ENCODE assay signal across 2 cellular contexts in the genomic region with DNA sequence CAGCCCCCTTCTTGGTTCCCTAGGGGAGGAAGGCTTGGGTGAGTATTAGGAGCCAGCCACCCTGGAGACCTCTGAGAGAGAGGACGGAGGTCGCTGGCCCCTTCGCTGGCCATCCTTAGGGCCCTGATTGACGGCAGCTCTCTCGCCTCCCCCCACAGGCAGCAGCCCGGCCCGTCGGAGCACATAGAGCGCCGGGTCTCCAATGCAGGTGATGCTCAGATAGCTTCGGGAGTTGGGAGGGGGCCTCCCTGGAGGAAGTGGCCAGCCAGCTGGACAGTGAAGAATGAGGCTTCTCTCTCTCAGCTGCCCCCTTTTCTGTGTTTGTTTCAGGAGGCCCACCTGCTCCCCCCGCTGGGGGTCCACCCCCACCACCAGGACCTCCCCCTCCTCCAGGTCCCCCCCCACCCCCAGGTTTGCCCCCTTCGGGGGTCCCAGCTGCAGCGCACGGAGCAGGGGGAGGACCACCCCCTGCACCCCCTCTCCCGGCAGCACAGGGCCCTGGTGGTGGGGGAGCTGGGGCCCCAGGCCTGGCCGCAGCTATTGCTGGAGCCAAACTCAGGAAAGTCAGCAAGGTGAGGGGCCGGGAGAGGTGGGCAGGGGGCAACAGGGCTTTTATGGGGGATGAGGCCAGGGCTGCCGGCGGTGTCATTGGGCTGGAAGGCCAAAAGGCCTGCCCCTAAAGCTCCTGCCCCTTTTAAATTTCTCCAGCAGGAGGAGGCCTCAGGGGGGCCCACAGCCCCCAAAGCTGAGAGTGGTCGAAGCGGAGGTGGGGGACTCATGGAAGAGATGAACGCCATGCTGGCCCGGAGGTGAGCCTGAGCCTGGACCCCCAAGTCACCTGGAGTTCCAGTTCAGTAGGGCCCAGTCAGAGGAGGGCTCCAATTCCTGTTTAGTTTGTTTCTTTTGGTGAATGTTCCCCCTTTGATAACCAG.
A peak's percentile ranks its signal among the peaks of the same experiment; 100 is the strongest.
TF ChIP-seq lines count a peak whose summit lies in the region.

No MANE protein-coding gene starts in this region.

TF ChIP-seq in HEK293, 187 proteins besides CTCF, POLR2A, EP300 and RAD21:
- TF ChIP-seq, protein P1, sequence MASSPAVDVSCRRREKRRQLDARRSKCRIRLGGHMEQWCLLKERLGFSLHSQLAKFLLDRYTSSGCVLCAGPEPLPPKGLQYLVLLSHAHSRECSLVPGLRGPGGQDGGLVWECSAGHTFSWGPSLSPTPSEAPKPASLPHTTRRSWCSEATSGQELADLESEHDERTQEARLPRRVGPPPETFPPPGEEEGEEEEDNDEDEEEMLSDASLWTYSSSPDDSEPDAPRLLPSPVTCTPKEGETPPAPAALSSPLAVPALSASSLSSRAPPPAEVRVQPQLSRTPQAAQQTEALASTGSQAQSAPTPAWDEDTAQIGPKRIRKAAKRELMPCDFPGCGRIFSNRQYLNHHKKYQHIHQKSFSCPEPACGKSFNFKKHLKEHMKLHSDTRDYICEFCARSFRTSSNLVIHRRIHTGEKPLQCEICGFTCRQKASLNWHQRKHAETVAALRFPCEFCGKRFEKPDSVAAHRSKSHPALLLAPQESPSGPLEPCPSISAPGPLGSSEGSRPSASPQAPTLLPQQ (tag by site-specific recombination; IDR thresholded peaks at IDR 0.05): 0 out of 2 replicates have a peak, but pooled peaks have one; percentile 17
- TF ChIP-seq ZNF133 (tag by site-specific recombination; IDR thresholded peaks at IDR 0.05): no peak
TF ChIP-seq in HEK293: peak in this region for 1.

TF ChIP-seq in K562, 482 proteins besides CTCF, POLR2A, EP300 and RAD21:
- TF ChIP-seq RHOXF2B (CRISPR knock-in tag; conservative IDR thresholded peaks at IDR 0.05) (no peak), ETV6 (IDR thresholded peaks at IDR 0.05; ENCODE audit: borderline replicate concordance in 1 of 2, low read depth in 2 of 2, low read length in 1 of 2) (no peak), ETV6 (CRISPR knock-in tag; IDR thresholded peaks at IDR 0.05; ENCODE audit: borderline replicate concordance) (no peak), POLR2AphosphoS5 (IDR thresholded peaks at IDR 0.05; ENCODE audit: control insufficient read depth, insufficient read depth, low read depth, low read length) (no peak; the same call in 1 of the 2 replicates), COPS2 (conservative IDR thresholded peaks at IDR 0.05) (no peak), RBM22 (IDR thresholded peaks at IDR 0.05; ENCODE audit: low read depth, low read length, poor library complexity, severe bottlenecking) (peak; percentile 75), ZFP36 (IDR thresholded peaks at IDR 0.05; ENCODE audit: low read depth, low read length, partially characterized antibody) (peak; percentile 52), TEAD1 (CRISPR knock-in tag; IDR thresholded peaks at IDR 0.05) (no peak), ZBTB7A (IDR thresholded peaks at IDR 0.05; ENCODE audit: borderline replicate concordance, control insufficient read depth, low read depth, low read length) (0 out of 2 replicates have a peak, but pooled peaks have one; percentile 25), TRIM24 (IDR thresholded peaks at IDR 0.05) (no peak), RBFOX2 (IDR thresholded peaks at IDR 0.05; ENCODE audit: low read depth, low read length) (peak; percentile 57), ZNF584 (CRISPR knock-in tag; IDR thresholded peaks at IDR 0.05; ENCODE audit: low read depth) (no peak), ZNF23 (CRISPR knock-in tag; IDR thresholded peaks at IDR 0.05) (no peak), POLR2G (IDR thresholded peaks at IDR 0.05; ENCODE audit: low read depth, low read length) (peak; percentile 73), SAP30 (IDR thresholded peaks at IDR 0.05; ENCODE audit: borderline replicate concordance, insufficient read depth, low read depth, low read length, poor library complexity, severe bottlenecking) (no peak), RFX7 (CRISPR knock-in tag; IDR thresholded peaks at IDR 0.05) (no peak), RFX1 (IDR thresholded peaks at IDR 0.05) (no peak), NUFIP1 (IDR thresholded peaks at IDR 0.05; ENCODE audit: partially characterized antibody) (no peak), ZNF253 (CRISPR knock-in tag; conservative IDR thresholded peaks at IDR 0.05) (no peak), FOXJ2 (tag; IDR thresholded peaks at IDR 0.05) (no peak), ZNF140 (CRISPR knock-in tag; IDR thresholded peaks at IDR 0.05) (no peak), NCOA2 (IDR thresholded peaks at IDR 0.05; ENCODE audit: partially characterized antibody in 2 of 2) (no peak), KHSRP (IDR thresholded peaks at IDR 0.05) (no peak), SAFB (IDR thresholded peaks at IDR 0.05; ENCODE audit: borderline replicate concordance, low read depth, low read length) (no peak), HDAC2 (IDR thresholded peaks at IDR 0.05) (no peak)
- TF ChIP-seq, protein P2, sequence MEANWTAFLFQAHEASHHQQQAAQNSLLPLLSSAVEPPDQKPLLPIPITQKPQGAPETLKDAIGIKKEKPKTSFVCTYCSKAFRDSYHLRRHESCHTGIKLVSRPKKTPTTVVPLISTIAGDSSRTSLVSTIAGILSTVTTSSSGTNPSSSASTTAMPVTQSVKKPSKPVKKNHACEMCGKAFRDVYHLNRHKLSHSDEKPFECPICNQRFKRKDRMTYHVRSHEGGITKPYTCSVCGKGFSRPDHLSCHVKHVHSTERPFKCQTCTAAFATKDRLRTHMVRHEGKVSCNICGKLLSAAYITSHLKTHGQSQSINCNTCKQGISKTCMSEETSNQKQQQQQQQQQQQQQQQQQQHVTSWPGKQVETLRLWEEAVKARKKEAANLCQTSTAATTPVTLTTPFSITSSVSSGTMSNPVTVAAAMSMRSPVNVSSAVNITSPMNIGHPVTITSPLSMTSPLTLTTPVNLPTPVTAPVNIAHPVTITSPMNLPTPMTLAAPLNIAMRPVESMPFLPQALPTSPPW (CRISPR knock-in tag; IDR thresholded peaks at IDR 0.05): no peak
- TF ChIP-seq, protein P3, sequence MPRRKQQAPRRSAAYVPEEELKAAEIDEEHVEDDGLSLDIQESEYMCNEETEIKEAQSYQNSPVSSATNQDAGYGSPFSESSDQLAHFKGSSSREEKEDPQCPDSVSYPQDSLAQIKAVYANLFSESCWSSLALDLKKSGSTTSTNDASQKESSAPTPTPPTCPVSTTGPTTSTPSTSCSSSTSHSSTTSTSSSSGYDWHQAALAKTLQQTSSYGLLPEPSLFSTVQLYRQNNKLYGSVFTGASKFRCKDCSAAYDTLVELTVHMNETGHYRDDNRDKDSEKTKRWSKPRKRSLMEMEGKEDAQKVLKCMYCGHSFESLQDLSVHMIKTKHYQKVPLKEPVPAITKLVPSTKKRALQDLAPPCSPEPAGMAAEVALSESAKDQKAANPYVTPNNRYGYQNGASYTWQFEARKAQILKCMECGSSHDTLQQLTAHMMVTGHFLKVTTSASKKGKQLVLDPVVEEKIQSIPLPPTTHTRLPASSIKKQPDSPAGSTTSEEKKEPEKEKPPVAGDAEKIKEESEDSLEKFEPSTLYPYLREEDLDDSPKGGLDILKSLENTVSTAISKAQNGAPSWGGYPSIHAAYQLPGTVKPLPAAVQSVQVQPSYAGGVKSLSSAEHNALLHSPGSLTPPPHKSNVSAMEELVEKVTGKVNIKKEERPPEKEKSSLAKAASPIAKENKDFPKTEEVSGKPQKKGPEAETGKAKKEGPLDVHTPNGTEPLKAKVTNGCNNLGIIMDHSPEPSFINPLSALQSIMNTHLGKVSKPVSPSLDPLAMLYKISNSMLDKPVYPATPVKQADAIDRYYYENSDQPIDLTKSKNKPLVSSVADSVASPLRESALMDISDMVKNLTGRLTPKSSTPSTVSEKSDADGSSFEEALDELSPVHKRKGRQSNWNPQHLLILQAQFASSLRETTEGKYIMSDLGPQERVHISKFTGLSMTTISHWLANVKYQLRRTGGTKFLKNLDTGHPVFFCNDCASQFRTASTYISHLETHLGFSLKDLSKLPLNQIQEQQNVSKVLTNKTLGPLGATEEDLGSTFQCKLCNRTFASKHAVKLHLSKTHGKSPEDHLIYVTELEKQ (CRISPR knock-in tag; IDR thresholded peaks at IDR 0.05): no peak
- TF ChIP-seq, protein P4, sequence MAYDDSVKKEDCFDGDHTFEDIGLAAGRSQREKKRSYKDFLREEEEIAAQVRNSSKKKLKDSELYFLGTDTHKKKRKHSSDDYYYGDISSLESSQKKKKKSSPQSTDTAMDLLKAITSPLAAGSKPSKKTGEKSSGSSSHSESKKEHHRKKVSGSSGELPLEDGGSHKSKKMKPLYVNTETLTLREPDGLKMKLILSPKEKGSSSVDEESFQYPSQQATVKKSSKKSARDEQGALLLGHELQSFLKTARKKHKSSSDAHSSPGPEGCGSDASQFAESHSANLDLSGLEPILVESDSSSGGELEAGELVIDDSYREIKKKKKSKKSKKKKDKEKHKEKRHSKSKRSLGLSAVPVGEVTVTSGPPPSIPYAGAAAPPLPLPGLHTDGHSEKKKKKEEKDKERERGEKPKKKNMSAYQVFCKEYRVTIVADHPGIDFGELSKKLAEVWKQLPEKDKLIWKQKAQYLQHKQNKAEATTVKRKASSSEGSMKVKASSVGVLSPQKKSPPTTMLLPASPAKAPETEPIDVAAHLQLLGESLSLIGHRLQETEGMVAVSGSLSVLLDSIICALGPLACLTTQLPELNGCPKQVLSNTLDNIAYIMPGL (CRISPR knock-in tag; IDR thresholded peaks at IDR 0.05): no peak
- TF ChIP-seq, protein P5, sequence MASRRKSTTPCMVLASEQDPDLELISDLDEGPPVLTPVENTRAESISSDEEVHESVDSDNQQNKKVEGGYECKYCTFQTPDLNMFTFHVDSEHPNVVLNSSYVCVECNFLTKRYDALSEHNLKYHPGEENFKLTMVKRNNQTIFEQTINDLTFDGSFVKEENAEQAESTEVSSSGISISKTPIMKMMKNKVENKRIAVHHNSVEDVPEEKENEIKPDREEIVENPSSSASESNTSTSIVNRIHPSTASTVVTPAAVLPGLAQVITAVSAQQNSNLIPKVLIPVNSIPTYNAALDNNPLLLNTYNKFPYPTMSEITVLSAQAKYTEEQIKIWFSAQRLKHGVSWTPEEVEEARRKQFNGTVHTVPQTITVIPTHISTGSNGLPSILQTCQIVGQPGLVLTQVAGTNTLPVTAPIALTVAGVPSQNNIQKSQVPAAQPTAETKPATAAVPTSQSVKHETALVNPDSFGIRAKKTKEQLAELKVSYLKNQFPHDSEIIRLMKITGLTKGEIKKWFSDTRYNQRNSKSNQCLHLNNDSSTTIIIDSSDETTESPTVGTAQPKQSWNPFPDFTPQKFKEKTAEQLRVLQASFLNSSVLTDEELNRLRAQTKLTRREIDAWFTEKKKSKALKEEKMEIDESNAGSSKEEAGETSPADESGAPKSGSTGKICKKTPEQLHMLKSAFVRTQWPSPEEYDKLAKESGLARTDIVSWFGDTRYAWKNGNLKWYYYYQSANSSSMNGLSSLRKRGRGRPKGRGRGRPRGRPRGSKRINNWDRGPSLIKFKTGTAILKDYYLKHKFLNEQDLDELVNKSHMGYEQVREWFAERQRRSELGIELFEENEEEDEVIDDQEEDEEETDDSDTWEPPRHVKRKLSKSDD (conservative IDR thresholded peaks at IDR 0.05; ENCODE audit: low read length): no peak
- TF ChIP-seq, protein P6, sequence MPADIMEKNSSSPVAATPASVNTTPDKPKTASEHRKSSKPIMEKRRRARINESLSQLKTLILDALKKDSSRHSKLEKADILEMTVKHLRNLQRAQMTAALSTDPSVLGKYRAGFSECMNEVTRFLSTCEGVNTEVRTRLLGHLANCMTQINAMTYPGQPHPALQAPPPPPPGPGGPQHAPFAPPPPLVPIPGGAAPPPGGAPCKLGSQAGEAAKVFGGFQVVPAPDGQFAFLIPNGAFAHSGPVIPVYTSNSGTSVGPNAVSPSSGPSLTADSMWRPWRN (IDR thresholded peaks at IDR 0.05; ENCODE audit: low read depth): no peak
- TF ChIP-seq, protein P7, sequence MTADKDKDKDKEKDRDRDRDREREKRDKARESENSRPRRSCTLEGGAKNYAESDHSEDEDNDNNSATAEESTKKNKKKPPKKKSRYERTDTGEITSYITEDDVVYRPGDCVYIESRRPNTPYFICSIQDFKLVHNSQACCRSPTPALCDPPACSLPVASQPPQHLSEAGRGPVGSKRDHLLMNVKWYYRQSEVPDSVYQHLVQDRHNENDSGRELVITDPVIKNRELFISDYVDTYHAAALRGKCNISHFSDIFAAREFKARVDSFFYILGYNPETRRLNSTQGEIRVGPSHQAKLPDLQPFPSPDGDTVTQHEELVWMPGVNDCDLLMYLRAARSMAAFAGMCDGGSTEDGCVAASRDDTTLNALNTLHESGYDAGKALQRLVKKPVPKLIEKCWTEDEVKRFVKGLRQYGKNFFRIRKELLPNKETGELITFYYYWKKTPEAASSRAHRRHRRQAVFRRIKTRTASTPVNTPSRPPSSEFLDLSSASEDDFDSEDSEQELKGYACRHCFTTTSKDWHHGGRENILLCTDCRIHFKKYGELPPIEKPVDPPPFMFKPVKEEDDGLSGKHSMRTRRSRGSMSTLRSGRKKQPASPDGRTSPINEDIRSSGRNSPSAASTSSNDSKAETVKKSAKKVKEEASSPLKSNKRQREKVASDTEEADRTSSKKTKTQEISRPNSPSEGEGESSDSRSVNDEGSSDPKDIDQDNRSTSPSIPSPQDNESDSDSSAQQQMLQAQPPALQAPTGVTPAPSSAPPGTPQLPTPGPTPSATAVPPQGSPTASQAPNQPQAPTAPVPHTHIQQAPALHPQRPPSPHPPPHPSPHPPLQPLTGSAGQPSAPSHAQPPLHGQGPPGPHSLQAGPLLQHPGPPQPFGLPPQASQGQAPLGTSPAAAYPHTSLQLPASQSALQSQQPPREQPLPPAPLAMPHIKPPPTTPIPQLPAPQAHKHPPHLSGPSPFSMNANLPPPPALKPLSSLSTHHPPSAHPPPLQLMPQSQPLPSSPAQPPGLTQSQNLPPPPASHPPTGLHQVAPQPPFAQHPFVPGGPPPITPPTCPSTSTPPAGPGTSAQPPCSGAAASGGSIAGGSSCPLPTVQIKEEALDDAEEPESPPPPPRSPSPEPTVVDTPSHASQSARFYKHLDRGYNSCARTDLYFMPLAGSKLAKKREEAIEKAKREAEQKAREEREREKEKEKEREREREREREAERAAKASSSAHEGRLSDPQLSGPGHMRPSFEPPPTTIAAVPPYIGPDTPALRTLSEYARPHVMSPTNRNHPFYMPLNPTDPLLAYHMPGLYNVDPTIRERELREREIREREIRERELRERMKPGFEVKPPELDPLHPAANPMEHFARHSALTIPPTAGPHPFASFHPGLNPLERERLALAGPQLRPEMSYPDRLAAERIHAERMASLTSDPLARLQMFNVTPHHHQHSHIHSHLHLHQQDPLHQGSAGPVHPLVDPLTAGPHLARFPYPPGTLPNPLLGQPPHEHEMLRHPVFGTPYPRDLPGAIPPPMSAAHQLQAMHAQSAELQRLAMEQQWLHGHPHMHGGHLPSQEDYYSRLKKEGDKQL (CRISPR knock-in tag; IDR thresholded peaks at IDR 0.05; ENCODE audit: borderline replicate concordance): no peak
- TF ChIP-seq, protein P8, sequence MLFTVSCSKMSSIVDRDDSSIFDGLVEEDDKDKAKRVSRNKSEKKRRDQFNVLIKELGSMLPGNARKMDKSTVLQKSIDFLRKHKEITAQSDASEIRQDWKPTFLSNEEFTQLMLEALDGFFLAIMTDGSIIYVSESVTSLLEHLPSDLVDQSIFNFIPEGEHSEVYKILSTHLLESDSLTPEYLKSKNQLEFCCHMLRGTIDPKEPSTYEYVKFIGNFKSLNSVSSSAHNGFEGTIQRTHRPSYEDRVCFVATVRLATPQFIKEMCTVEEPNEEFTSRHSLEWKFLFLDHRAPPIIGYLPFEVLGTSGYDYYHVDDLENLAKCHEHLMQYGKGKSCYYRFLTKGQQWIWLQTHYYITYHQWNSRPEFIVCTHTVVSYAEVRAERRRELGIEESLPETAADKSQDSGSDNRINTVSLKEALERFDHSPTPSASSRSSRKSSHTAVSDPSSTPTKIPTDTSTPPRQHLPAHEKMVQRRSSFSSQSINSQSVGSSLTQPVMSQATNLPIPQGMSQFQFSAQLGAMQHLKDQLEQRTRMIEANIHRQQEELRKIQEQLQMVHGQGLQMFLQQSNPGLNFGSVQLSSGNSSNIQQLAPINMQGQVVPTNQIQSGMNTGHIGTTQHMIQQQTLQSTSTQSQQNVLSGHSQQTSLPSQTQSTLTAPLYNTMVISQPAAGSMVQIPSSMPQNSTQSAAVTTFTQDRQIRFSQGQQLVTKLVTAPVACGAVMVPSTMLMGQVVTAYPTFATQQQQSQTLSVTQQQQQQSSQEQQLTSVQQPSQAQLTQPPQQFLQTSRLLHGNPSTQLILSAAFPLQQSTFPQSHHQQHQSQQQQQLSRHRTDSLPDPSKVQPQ (CRISPR knock-in tag; IDR thresholded peaks at IDR 0.05; ENCODE audit: borderline replicate concordance): no peak
TF ChIP-seq in K562: peak in this region for 5.
